In the genomic region with DNA sequence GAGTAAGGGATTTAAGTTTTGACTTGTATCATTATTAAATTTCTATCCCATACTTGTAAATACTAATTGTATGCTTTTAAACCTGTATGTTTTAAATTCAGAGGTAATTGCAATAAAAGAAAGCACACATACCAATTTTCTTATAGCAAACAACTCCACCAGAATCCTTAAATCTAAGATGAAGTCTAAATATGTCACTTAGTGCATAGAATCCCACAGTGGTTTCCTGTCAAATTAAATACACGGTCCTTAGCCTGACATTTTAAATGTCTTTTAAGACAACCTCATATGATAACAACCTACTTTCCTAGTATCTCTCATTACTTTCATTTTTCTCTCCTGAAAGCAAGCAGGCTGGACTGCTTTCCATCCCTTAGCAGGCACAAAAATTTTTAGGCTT, we compare ENCODE assay signal across 21 cellular contexts.
"Had no signal": no experiment of that assay in that cellular context is flagged by ENCODE, and none has a peak within 500 bp of the region (broad histone marks: within the 10 kb centered on the region; RNA-seq: fewer than 3 reads in every experiment).

No MANE protein-coding gene starts in this region.

- DNase-seq: activated CD4-positive, alpha-beta memory T cell treated with anti-CD3 and anti-CD28 coated beads for 36 hours; activated CD4-positive, alpha-beta T cell treated with anti-CD3 and anti-CD28 coated beads, Interleukin-2, amount 10 ng/mL, durations not matched to agents 7 days and 5 days; activated CD4-positive, CD25-positive, alpha-beta regulatory T cell; activated CD8-positive, alpha-beta memory T cell treated with anti-CD3 and anti-CD28 coated beads, Interleukin-2, amount 50 U/mL, for 4 hours; activated effector memory CD4-positive, alpha-beta T cell treated with Interleukin-2 at 50 U/mL for 16 hours; activated naive CD4-positive, alpha-beta T cell; adrenal gland; anterior cingulate cortex; cerebellar nuclear complex; Karpas-422; NCI-H1105 treated with DMSO at 0.1 percent for 48 hours; NCI-H1436 treated with DMSO at 0.1 percent for 48 hours; NCI-H187; NCI-H2081; NCI-H446; NCI-H524; Peyer's patch; SHP77 had no signal

- H3K27me3 ChIP-seq: adrenal gland, Peyer's patch had no signal

- H3K9me3 ChIP-seq: adrenal gland, Peyer's patch had no signal

- H3K4me3 ChIP-seq: adrenal gland, Peyer's patch had no signal

- H3K4me3 Mint-ChIP-seq: activated CD4-positive, alpha-beta memory T cell treated with anti-CD3 and anti-CD28 coated beads for 36 hours; activated CD4-positive, alpha-beta T cell treated with anti-CD3 and anti-CD28 coated beads, Interleukin-2, amount 10 ng/mL, durations not matched to agents 7 days and 5 days; activated T-helper 1 cell treated with anti-CD3 and anti-CD28 coated beads, Interleukin-12 subunit alpha, Interleukin-12 subunit beta, Interleukin-2, Interleukin-4 antibody, amounts not matched to agents 30 ng/mL and 10 ng/mL and 1 ng/mL, durations not matched to agents 14 hours and 24 hours and 36 hours had no signal

- H3K27ac ChIP-seq: adrenal gland, Peyer's patch, VCaP had no signal

- H3K27me3 Mint-ChIP-seq: activated CD4-positive, alpha-beta memory T cell treated with anti-CD3 and anti-CD28 coated beads for 36 hours; activated CD4-positive, alpha-beta T cell treated with anti-CD3 and anti-CD28 coated beads, Interleukin-2, amount 10 ng/mL, durations not matched to agents 7 days and 5 days had no signal

- H3K9me3 Mint-ChIP-seq: activated CD4-positive, alpha-beta memory T cell treated with anti-CD3 and anti-CD28 coated beads for 36 hours; activated CD4-positive, alpha-beta T cell treated with anti-CD3 and anti-CD28 coated beads, Interleukin-2, amount 10 ng/mL, durations not matched to agents 7 days and 5 days; activated naive CD4-positive, alpha-beta T cell treated with anti-CD3 and anti-CD28 coated beads, Interleukin-2, amount 50 U/mL, for 72 hours; activated T-helper 1 cell treated with anti-CD3 and anti-CD28 coated beads, Interleukin-12 subunit alpha, Interleukin-12 subunit beta, Interleukin-2, Interleukin-4 antibody, amounts not matched to agents 30 ng/mL and 10 ng/mL and 1 ng/mL, durations not matched to agents 14 hours and 24 hours and 36 hours had no signal

- H3K27ac Mint-ChIP-seq: activated CD4-positive, alpha-beta memory T cell treated with anti-CD3 and anti-CD28 coated beads for 36 hours; activated CD4-positive, alpha-beta T cell treated with anti-CD3 and anti-CD28 coated beads, Interleukin-2, amount 10 ng/mL, durations not matched to agents 7 days and 5 days; activated naive CD4-positive, alpha-beta T cell treated with anti-CD3 and anti-CD28 coated beads, Interleukin-2, amount 50 U/mL, for 72 hours; activated T-helper 1 cell treated with anti-CD3 and anti-CD28 coated beads, Interleukin-12 subunit alpha, Interleukin-12 subunit beta, Interleukin-2, Interleukin-4 antibody, amounts not matched to agents 30 ng/mL and 10 ng/mL and 1 ng/mL, durations not matched to agents 14 hours and 24 hours and 36 hours had no signal

- H3K4me1 ChIP-seq: adrenal gland, Peyer's patch had no signal
